15 cellular contexts compared by ENCODE assay signal in the genomic region with DNA sequence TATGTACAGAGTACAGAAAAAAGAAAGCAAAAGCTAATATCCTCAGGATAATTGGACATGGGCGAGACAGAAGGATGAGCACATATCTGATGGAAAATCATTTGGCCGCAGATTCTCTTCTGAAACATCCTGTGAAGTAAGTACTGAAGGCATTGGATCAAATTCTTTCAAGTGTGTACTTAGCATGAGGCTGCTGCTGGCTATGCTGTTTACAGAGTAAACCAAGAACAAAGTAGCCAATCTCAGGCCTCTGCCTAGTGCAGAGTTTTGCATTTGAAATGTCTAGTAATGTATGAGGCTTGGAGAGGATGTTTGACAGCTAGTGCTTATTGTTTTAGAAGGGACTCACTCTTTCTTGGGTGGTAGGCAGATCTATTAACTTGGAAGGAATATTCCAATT.
DNase-seq lines count a peak whose midpoint lies in the region; ATAC-seq lines count a peak whose summit lies in the region.
"Had no signal": no experiment of that assay in that cellular context is flagged by ENCODE, and none has a peak within 500 bp of the region (broad histone marks: within the 10 kb centered on the region; RNA-seq: fewer than 3 reads in every experiment).

No MANE protein-coding gene starts in this region.

- no peaks in the 10 kb centered on the region for H3K36me3 ChIP-seq in MG63
- H3K36me3 ChIP-seq: HAP-1 had no signal

- no peak for ATAC-seq in HG03342 (IDR thresholded peaks at IDR 0.05; ENCODE audit: unreplicated experiment)
- no peak for ATAC-seq in HG03097 (IDR thresholded peaks at IDR 0.05; ENCODE audit: low FRiP score, unreplicated experiment)
- ATAC-seq: A549; CD8-positive, alpha-beta T cell; HepG2 had no signal

- DNase-seq in DMS53 (lab: John Stamatoyannopoulos, UW): peak; percentile 83
- peak; percentile 79 for DNase-seq in DMS53 treated with DMSO at 0.1 percent for 48 hours (lab: John Stamatoyannopoulos, UW; ENCODE audit: unreplicated experiment)
- peak; percentile 41 for DNase-seq in NCI-H1092 treated with DMSO at 0.1 percent for 48 hours (lab: John Stamatoyannopoulos, UW)
- DNase-seq in NCI-H774 (lab: John Stamatoyannopoulos, UW): peak; percentile 7
- no peak for DNase-seq in NCI-H2196 (lab: John Stamatoyannopoulos, UW; ENCODE audit: unreplicated experiment)
- no peak for DNase-seq in MG63
- DNase-seq: CD8-positive, alpha-beta T cell; COR-L47; DMS153; GOT3 had no signal

- no peak overlapping the region for H3K4me3 ChIP-seq in MG63
- H3K4me3 ChIP-seq: A549, HAP-1 had no signal

- H3K27me3 ChIP-seq in MG63: no peaks in the 10 kb centered on the region

- no peaks in the 10 kb centered on the region for H3K9me3 ChIP-seq in MG63
- H3K9me3 ChIP-seq: A549, HAP-1 had no signal

Comparison
In these comparisons a context has a peak if more than half of its experiments do, and no peak if none do; other contexts are left out.
1. DNase-seq: peak in DMS53 (single experiment), DMS53 treated with DMSO at 0.1 percent for 48 hours (single experiment), NCI-H1092 treated with DMSO at 0.1 percent for 48 hours (single experiment) and NCI-H774 (single experiment); none in NCI-H2196 (single experiment) and MG63 (single experiment).